Comparison of ENCODE assay signal across 22 cellular contexts in the genomic region with DNA sequence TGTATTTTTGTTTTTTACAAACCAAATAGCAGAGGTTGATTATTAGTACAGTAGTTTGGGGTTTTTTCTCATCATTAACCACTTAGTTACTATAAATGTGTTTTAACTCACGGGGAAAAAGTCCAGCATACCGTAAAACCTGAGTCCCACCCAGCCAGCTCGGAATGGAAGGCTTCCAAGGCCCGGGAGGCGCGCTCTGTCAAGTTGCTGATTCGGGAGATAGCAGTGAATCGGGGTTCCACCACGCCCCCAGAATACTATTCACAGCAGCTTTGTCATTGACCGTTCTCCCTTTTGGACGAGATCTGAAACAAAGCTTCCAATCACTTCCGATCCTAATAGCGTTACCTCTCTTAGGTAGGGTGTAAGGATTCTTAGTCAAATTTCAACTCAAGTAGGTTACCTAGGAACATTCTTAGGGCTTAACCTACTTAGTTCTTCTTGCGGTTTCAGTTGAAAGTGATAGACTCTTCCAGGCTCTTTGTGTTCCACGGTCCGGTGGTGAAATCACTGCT.
DNase-seq lines count a peak whose midpoint lies in the region; ATAC-seq, FAIRE-seq and TF ChIP-seq lines count a peak whose summit lies in the region.
"Had no signal": no experiment of that assay in that cellular context is flagged by ENCODE, and none has a peak within 500 bp of the region (broad histone marks: within the 10 kb centered on the region; RNA-seq: fewer than 3 reads in every experiment).

No MANE protein-coding gene starts in this region.

- H3K27me3 Mint-ChIP-seq in Calu3 (ENCODE audit: unreplicated experiment) (no peaks in the 10 kb centered on the region), nephron progenitor cell (ENCODE audit: low read depth, poor library complexity) (peaks cover 4% of the 10 kb centered on the region)

- H3K9me3 Mint-ChIP-seq in Calu3 (ENCODE audit: low read depth, unreplicated experiment) (peaks cover 4% of the 10 kb centered on the region), nephron progenitor cell (no peaks in the 10 kb centered on the region)
- H3K9me3 Mint-ChIP-seq: activated CD4-positive, alpha-beta T cell treated with anti-CD3 and anti-CD28 coated beads, Interleukin-2, amount 10 ng/mL, durations not matched to agents 7 days and 5 days; activated naive CD8-positive, alpha-beta T cell treated with anti-CD3 and anti-CD28 coated beads, Interleukin-2, amount 50 U/mL, for 24 hours had no signal

- H3K4me3 Mint-ChIP-seq in Calu3 (ENCODE audit: low read depth, unreplicated experiment) (no peak overlapping the region), nephron progenitor cell (no peak overlapping the region)
- H3K4me3 Mint-ChIP-seq: activated CD4-positive, alpha-beta T cell treated with anti-CD3 and anti-CD28 coated beads, Interleukin-2, amount 10 ng/mL, durations not matched to agents 7 days and 5 days; activated naive CD8-positive, alpha-beta T cell treated with anti-CD3 and anti-CD28 coated beads, Interleukin-2, amount 50 U/mL, for 24 hours; IgD-negative memory B cell had no signal

- TF ChIP-seq EP300 in K562 (IDR thresholded peaks at IDR 0.05; ENCODE audit: low read length): no peak

- peaks cover 0 to 14% of the 10 kb centered on the region in 2 experiments; a peak in 3 of 5 replicates for H3K4me1 ChIP-seq in K562 (replicated peaks in 1 of 2; ENCODE audit: control insufficient read depth in 2 of 2, insufficient read depth in 2 of 2, low read length in 2 of 2)
- peaks cover 21% of the 10 kb centered on the region for H3K4me1 ChIP-seq in psoas muscle
- H3K4me1 ChIP-seq in BE2C: no peaks in the 10 kb centered on the region; the same call in 1 of the 2 replicates
- H3K4me1 ChIP-seq: foreskin keratinocyte had no signal

- H3K4me2 ChIP-seq in K562 (ENCODE audit: insufficient read depth, low read length): no peak overlapping the region; the same call in 1 of the 2 replicates

- TF ChIP-seq POLR2A in K562 (conservative IDR thresholded peaks at IDR 0.05): no peak

- no peaks in the 10 kb centered on the region for H4K20me1 ChIP-seq in K562 (replicated peaks; ENCODE audit: control insufficient read depth, insufficient read depth, low read length)

- peaks cover 23% of the 10 kb centered on the region for H3K4me1 Mint-ChIP-seq in Calu3 (ENCODE audit: low read depth, unreplicated experiment)
- H3K4me1 Mint-ChIP-seq in nephron progenitor cell: peaks cover 49% of the 10 kb centered on the region
- H3K4me1 Mint-ChIP-seq: activated CD4-positive, alpha-beta T cell treated with anti-CD3 and anti-CD28 coated beads, Interleukin-2, amount 10 ng/mL, durations not matched to agents 7 days and 5 days; activated naive CD8-positive, alpha-beta T cell treated with anti-CD3 and anti-CD28 coated beads, Interleukin-2, amount 50 U/mL, for 24 hours; IgD-negative memory B cell had no signal

- H3K36me3 Mint-ChIP-seq in Calu3 (ENCODE audit: insufficient read depth, unreplicated experiment): peaks cover 5% of the 10 kb centered on the region
- H3K36me3 Mint-ChIP-seq in nephron progenitor cell (ENCODE audit: low read depth): no peaks in the 10 kb centered on the region
- H3K36me3 Mint-ChIP-seq: IgD-negative memory B cell had no signal

- no peak overlapping the region for H3K27ac ChIP-seq in K562 (ENCODE audit: extremely low read depth, low read depth, low read length)
- peak overlapping the region; percentile 99 for H3K27ac ChIP-seq in layer of hippocampus (ENCODE audit: low read depth, low read length)
- H3K27ac ChIP-seq in psoas muscle: peak overlapping the region; percentile 48
- H3K27ac ChIP-seq: C4-2B, cardiac muscle cell, foreskin keratinocyte, SJCRH30, stomach, vagina had no signal

- H3K79me2 ChIP-seq in K562 (ENCODE audit: control insufficient read depth, insufficient read depth, low read length): no peaks in the 10 kb centered on the region

- DNase-seq in Calu3 (no peak), K562 (ENCODE audit: extremely low read depth in 1 of 4, low spot score in 3 of 4) (no peak), psoas muscle (no peak), activated gamma-delta T cell (lab: John Stamatoyannopoulos, UW) (no peak), NCI-H1092 (lab: John Stamatoyannopoulos, UW) (no peak), BE2C (no peak), nephron progenitor cell (no peak)
- DNase-seq: ACHN; activated CD4-positive, alpha-beta T cell treated with anti-CD3 and anti-CD28 coated beads, Interleukin-2, amount 10 ng/mL, durations not matched to agents 7 days and 5 days; activated CD8-positive, alpha-beta memory T cell treated with anti-CD3 and anti-CD28 coated beads, Interleukin-2, amount 50 U/mL, for 4 hours; activated effector memory CD4-positive, alpha-beta T cell treated with Interleukin-2 at 50 U/mL for 16 hours; activated naive CD8-positive, alpha-beta T cell treated with anti-CD3 and anti-CD28 coated beads, Interleukin-2, amount 50 U/mL, for 24 hours had no signal

- WGBS in K562 (ENCODE audit: insufficient coverage, low coverage, missing lambda C conversion rate): 8% methylated on average over 16 of the region's 16 CpGs
- 31 to 68% (median 35%) methylated on average over 16 of the region's 16 CpGs for WGBS in psoas muscle, 3 donors

- ATAC-seq in K562 (no peak), psoas muscle (peak in 3 of 4 donors; percentile 26 to 52 (median 31))
- ATAC-seq: activated naive CD8-positive, alpha-beta T cell treated with anti-CD3 and anti-CD28 coated beads, Interleukin-2, amount 50 U/mL, for 24 hours had no signal

- TF ChIP-seq CTCF in Calu3 (IDR thresholded peaks at IDR 0.05; ENCODE audit: unreplicated experiment) (no peak), K562 (IDR thresholded peaks at IDR 0.05 in 2 of 3, conservative IDR thresholded peaks at IDR 0.05 in 1 of 3; ENCODE audit: insufficient read depth in 2 of 3, low read depth in 1 of 3, low read length in 3 of 3) (no peak), psoas muscle (IDR thresholded peaks at IDR 0.05) (no peak), BE2C (IDR thresholded peaks at IDR 0.05; ENCODE audit: low read depth, low read length) (no peak), nephron progenitor cell (IDR thresholded peaks at IDR 0.05) (no peak)

- intact Hi-C loops in Calu3 (cut with micrococcal nuclease; ENCODE audit: unreplicated experiment): loop anchor here (2.0 to 10.0 kb wide), 5 partner anchors 143 to 1743 kb away; no protein-coding TSS in a partner anchor
- intact Hi-C loops in K562 (cut with micrococcal nuclease): loop anchor here (1.0 to 10.0 kb wide), 9 partner anchors 221 to 1746 kb away; no protein-coding TSS in a partner anchor
- intact Hi-C loops in psoas muscle (cut with DNase I): loop anchor here (2.0 to 10.0 kb wide), 9 partner anchors 153 to 1743 kb away; partner anchors contain the start of gene QKI (in 1 of the 2)

- no peak overlapping the region for H3K4me3 ChIP-seq in K562
- H3K4me3 ChIP-seq in psoas muscle: peak overlapping the region; percentile 54
- H3K4me3 ChIP-seq in BE2C (ENCODE audit: low read depth, low read length): no peak overlapping the region
- H3K4me3 ChIP-seq: cardiac muscle cell, MG63, SJCRH30, stomach, vagina had no signal

- no peaks in the 10 kb centered on the region for H3K36me3 ChIP-seq in K562 (ENCODE audit: control insufficient read depth, insufficient read depth, low read length)
- H3K36me3 ChIP-seq in psoas muscle (ENCODE audit: insufficient read depth in 1 of 2, low read depth in 1 of 2): no peaks in the 10 kb centered on the region
- no peaks in the 10 kb centered on the region for H3K36me3 ChIP-seq in BE2C
- H3K36me3 ChIP-seq: cardiac muscle cell, MG63, SJCRH30, stomach, vagina had no signal

- BruUV-seq in Calu3 (replicated peaks; lab: Mats Ljungman, UMichigan) (no TSS peak), K562 (replicated peaks; lab: Mats Ljungman, UMichigan) (no TSS peak)

- POLR2A ChIA-PET in K562 (lab: Yijun Ruan, JAX): interaction anchor here (1.0 kb wide), 1 partner anchor 25 kb away, joined by 4 read pairs; no protein-coding TSS in a partner anchor

- no peaks in the 10 kb centered on the region for H3K9me1 ChIP-seq in K562 (ENCODE audit: control insufficient read depth, insufficient read depth, low read length)

- H3K9me3 ChIP-seq in K562 (replicated peaks; ENCODE audit: control insufficient read depth, insufficient read depth, low read depth, low read length) (no peaks in the 10 kb centered on the region), psoas muscle (no peaks in the 10 kb centered on the region), BE2C (no peaks in the 10 kb centered on the region)
- H3K9me3 ChIP-seq: MG63, SJCRH30, stomach, vagina had no signal

- no peak for TF ChIP-seq RAD21 in K562 (CRISPR knock-in tag; conservative IDR thresholded peaks at IDR 0.05 in 1 of 2, IDR thresholded peaks at IDR 0.05 in 1 of 2)

- CTCF ChIA-PET in Calu3 (lab: Charles Lee): no interaction called here
- CTCF ChIA-PET in K562 (lab: Yijun Ruan, JAX; ENCODE audit: low intra/inter-chr PET ratio): no interaction called here

- H2AFZ ChIP-seq in K562 (ENCODE audit: low read depth, low read length): no peak overlapping the region

- no peak for FAIRE-seq in K562 (lab: Jason Lieb, UNC)
- FAIRE-seq: G401.6 had no signal

- H3K27me3 ChIP-seq in K562 (ENCODE audit: control insufficient read depth in 2 of 2, insufficient read depth in 2 of 2, low read length in 2 of 2) (peaks cover 11 to 31% of the 10 kb centered on the region in 2 experiments), layer of hippocampus (ENCODE audit: control insufficient read depth, insufficient read depth, low read length) (no peaks in the 10 kb centered on the region), psoas muscle (ENCODE audit: insufficient read depth in 3 of 3, low read length in 2 of 3) (no peaks in the 10 kb centered on the region), BE2C (no peaks in the 10 kb centered on the region)
- H3K27me3 ChIP-seq: cardiac muscle cell, foreskin keratinocyte, MG63, SJCRH30, stomach, vagina had no signal

- no peak overlapping the region for H3K9ac ChIP-seq in K562 (ENCODE audit: insufficient read depth in 1 of 2, low read depth in 2 of 2, low read length in 2 of 2)

- peak overlapping the region; percentile 97 for H3K27ac Mint-ChIP-seq in Calu3 (ENCODE audit: unreplicated experiment)
- H3K27ac Mint-ChIP-seq in nephron progenitor cell: no peak overlapping the region
- H3K27ac Mint-ChIP-seq: activated CD4-positive, alpha-beta T cell treated with anti-CD3 and anti-CD28 coated beads, Interleukin-2, amount 10 ng/mL, durations not matched to agents 7 days and 5 days; activated naive CD8-positive, alpha-beta T cell treated with anti-CD3 and anti-CD28 coated beads, Interleukin-2, amount 50 U/mL, for 24 hours; IgD-negative memory B cell had no signal

- in situ Hi-C loops in K562 (cut with MboI): loop anchor here (5.0 to 10.0 kb wide), 2 partner anchors 773 to 926 kb away; no protein-coding TSS in a partner anchor

TF ChIP-seq in K562, 482 proteins besides CTCF, POLR2A, EP300 and RAD21 (continues in another document):
- TF ChIP-seq ZNF589 (CRISPR knock-in tag; IDR thresholded peaks at IDR 0.05; ENCODE audit: low read depth) (0 out of 2 replicates have a peak, but pooled peaks have one; percentile 13), GABPA (tag; conservative IDR thresholded peaks at IDR 0.05; ENCODE audit: low read depth) (no peak)
